ENCODE assay signal across 6 cellular contexts in genomic region chr9:17777465-17777864, GRCh38.
"Had no signal": no experiment of that assay in that cellular context is flagged by ENCODE, and none has a peak within 500 bp of the region (broad histone marks: within the 10 kb centered on the region; RNA-seq: fewer than 3 reads in every experiment).

No MANE protein-coding gene starts in this region.

- H3K36me3 Mint-ChIP-seq: IgD-negative memory B cell had no signal

- H3K27ac ChIP-seq: HL-60 had no signal

- H3K4me3 Mint-ChIP-seq: IgD-negative memory B cell had no signal

- H3K4me3 ChIP-seq: K562 had no signal

- ATAC-seq: HepG2, K562 had no signal

- H3K27me3 Mint-ChIP-seq: IgD-negative memory B cell had no signal

- H3K27ac Mint-ChIP-seq: IgD-negative memory B cell had no signal

- H3K4me1 Mint-ChIP-seq: IgD-negative memory B cell had no signal

- DNase-seq: IMR-90, KBM-7 had no signal
